ENCODE assay signal across 10 cellular contexts in the genomic region with DNA sequence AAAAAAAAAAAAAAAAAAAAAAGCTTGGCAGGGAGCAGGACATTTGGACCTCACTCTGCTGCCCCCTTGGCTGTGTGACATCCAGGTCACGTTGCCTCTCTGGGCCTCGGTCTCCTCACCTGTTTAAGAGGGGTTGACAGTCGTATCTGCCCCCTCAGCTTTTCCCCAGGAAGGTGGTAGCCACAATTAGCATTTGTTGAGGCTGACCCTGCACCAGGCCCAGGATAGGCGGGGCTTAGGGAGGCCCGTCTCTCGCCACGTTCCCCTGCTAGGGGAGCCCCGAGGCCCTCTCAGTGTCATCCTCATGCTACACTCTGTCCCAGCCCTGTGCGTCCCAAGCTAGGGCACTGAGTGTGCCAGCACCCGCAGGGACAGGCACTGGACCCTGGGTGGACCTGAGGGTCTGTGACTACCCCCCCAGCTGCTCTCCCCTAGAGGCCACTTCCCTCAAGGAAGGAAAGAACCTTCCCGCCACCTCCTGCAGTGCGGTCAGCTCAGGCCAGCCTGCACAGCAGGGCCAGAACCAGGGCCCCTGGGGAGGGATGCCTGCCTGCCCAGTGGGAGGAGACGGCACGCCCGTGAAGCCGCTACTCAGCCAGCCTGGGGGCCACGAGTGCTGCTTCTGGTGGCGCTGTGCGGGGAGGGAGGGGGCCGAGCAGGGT. TPM values are rescaled to one million over a fixed set of nuclear protein-coding genes. Genes with fewer than 3 reads are reported as not detected.
A peak's percentile ranks its signal among the peaks of the same experiment; 100 is the strongest.
DNase-seq lines count a peak whose midpoint lies in the region; ATAC-seq, FAIRE-seq and TF ChIP-seq lines count a peak whose summit lies in the region.
"Had no signal": no experiment of that assay in that cellular context is flagged by ENCODE, and none has a peak within 500 bp of the region (broad histone marks: within the 10 kb centered on the region; RNA-seq: fewer than 3 reads in every experiment).

No MANE protein-coding gene starts in this region.

- TF ChIP-seq POLR2A in HCT116 (IDR thresholded peaks at IDR 0.05; ENCODE audit: borderline replicate concordance, extremely low read depth, insufficient read depth, insufficient read length) = no peak

- no peaks in the 10 kb centered on the region for H3K4me1 Mint-ChIP-seq in activated T-helper 17 cell treated with anti-CD3 and anti-CD28 coated beads, Interleukin-2, amount 50 U/mL, for 72 hours
- peaks cover 3% of the 10 kb centered on the region for H3K4me1 Mint-ChIP-seq in activated CD4-positive, alpha-beta T cell treated with anti-CD3 and anti-CD28 coated beads for 36 hours

- no peak overlapping the region for H3K4me2 ChIP-seq in HCT116 (ENCODE audit: low read length)
- H3K4me2 ChIP-seq: PC-9 had no signal

- no TSS peak for BruUV-seq in HCT116 (replicated peaks; lab: Mats Ljungman, UMichigan)

- ATAC-seq in HCT116 (no peak), lung (ENCODE audit: insufficient read depth, low FRiP score) (no peak)
- ATAC-seq in activated T-helper 17 cell treated with anti-CD3 and anti-CD28 coated beads, Interleukin-2, amount 50 U/mL, for 72 hours (replicated peaks) = no peak
- ATAC-seq in activated CD4-positive, alpha-beta T cell treated with anti-CD3 and anti-CD28 coated beads for 36 hours = no peak

- H3K4me3 Mint-ChIP-seq in activated T-helper 17 cell treated with anti-CD3 and anti-CD28 coated beads, Interleukin-2, amount 50 U/mL, for 72 hours = no peak overlapping the region
- no peak overlapping the region for H3K4me3 Mint-ChIP-seq in activated CD4-positive, alpha-beta T cell treated with anti-CD3 and anti-CD28 coated beads for 36 hours

- no peaks in the 10 kb centered on the region for H4K20me1 ChIP-seq in HCT116 (ENCODE audit: insufficient read depth)

- no peaks in the 10 kb centered on the region for H3K9me2 ChIP-seq in HCT116 (ENCODE audit: insufficient read depth)

- H3K9me3 Mint-ChIP-seq in activated T-helper 17 cell treated with anti-CD3 and anti-CD28 coated beads, Interleukin-2, amount 50 U/mL, for 72 hours = no peaks in the 10 kb centered on the region
- no peaks in the 10 kb centered on the region for H3K9me3 Mint-ChIP-seq in activated CD4-positive, alpha-beta T cell treated with anti-CD3 and anti-CD28 coated beads for 36 hours (ENCODE audit: low read depth)

- WGBS in lung, 2 donors = 59 to 65% methylated on average over 20 of the region's 20 CpGs

- DNase-seq in HCT116 (ENCODE audit: low read depth, low spot score) = no peak
- DNase-seq in choroid plexus epithelial cell (ENCODE audit: low read depth) = peak; percentile 45
- DNase-seq in lung (ENCODE audit: low spot score) = no peak
- peak in 2 of 49 donors; percentile 13 to 20 for DNase-seq in substantia nigra (lab: John Stamatoyannopoulos, UW)
- DNase-seq in HTR-8/SVneo (ENCODE audit: insufficient read length, low spot score) = no peak
- DNase-seq in activated CD4-positive, alpha-beta T cell treated with anti-CD3 and anti-CD28 coated beads for 36 hours = no peak
- DNase-seq in epidermal melanocyte (ENCODE audit: insufficient read length, low spot score) = no peak
- DNase-seq: NCI-H2081 treated with DMSO at 0.1 percent for 48 hours, PC-9 had no signal

- H3K27me3 Mint-ChIP-seq in activated T-helper 17 cell treated with anti-CD3 and anti-CD28 coated beads, Interleukin-2, amount 50 U/mL, for 72 hours = no peaks in the 10 kb centered on the region
- H3K27me3 Mint-ChIP-seq in activated CD4-positive, alpha-beta T cell treated with anti-CD3 and anti-CD28 coated beads for 36 hours = no peaks in the 10 kb centered on the region

- RAD21 ChIA-PET in HCT116 (lab: Charles Lee; ENCODE audit: low non-redundant PET in 1 of 2, low total read pairs in 2 of 2, uncharacterized antibody in 2 of 2, unreplicated experiment in 2 of 2) = no interaction called here

- H3K4me1 ChIP-seq in HCT116 (ENCODE audit: control insufficient read depth in 1 of 2, insufficient read depth in 2 of 2, low read length in 2 of 2) (peaks cover 12 to 63% of the 10 kb centered on the region in 2 experiments; a peak in 3 of 4 replicates), lung (ENCODE audit: control insufficient read depth in 2 of 2, insufficient read depth in 2 of 2, low read length in 2 of 2) (peaks cover 0 to 34% of the 10 kb centered on the region in 2 donors)

- H2AFZ ChIP-seq in HCT116 (ENCODE audit: low read depth, low read length, poor library complexity, severe bottlenecking) = no peak overlapping the region
- H2AFZ ChIP-seq: PC-9 had no signal

- TF ChIP-seq CTCF in HCT116 (IDR thresholded peaks at IDR 0.05 in 2 of 3, conservative IDR thresholded peaks at IDR 0.05 in 1 of 3; ENCODE audit: borderline replicate concordance in 1 of 3, insufficient read depth in 1 of 3, low read depth in 2 of 3, low read length in 2 of 3) (no peak), choroid plexus epithelial cell (conservative IDR thresholded peaks at IDR 0.05; ENCODE audit: low read depth, low read length) (no peak), lung (IDR thresholded peaks at IDR 0.05; ENCODE audit: control extremely low read depth, extremely low read depth) (no peak)

- intact Hi-C loops in HCT116 (cut with micrococcal nuclease) = no loop called here
- intact Hi-C loops in activated CD4-positive, alpha-beta T cell treated with anti-CD3 and anti-CD28 coated beads for 36 hours (cut with DNase I, micrococcal nuclease) = loop anchor here in 1 of 2 experiments (10.0 kb wide), 2 partner anchors 247 to 537 kb away; no protein-coding TSS in a partner anchor

- peak overlapping the region; percentile 20; the same call in 1 of the 2 replicates for H3K27ac ChIP-seq in HCT116 (ENCODE audit: low read depth, low read length)
- H3K27ac ChIP-seq in lung (ENCODE audit: low read depth in 1 of 2, low read length in 1 of 2) = peak overlapping the region; percentile 13 to 49
- H3K27ac ChIP-seq in substantia nigra (ENCODE audit: low read depth, low read length, poor library complexity, severe bottlenecking) = peak overlapping the region; percentile 66
- H3K27ac ChIP-seq: PC-9 had no signal

- POLR2A ChIA-PET in HCT116 (lab: Charles Lee) = no interaction called here
- POLR2A ChIA-PET in activated CD4-positive, alpha-beta T cell treated with anti-CD3 and anti-CD28 coated beads for 36 hours (lab: Charles Lee) = no interaction called here

- CTCF ChIA-PET in HCT116 (lab: Charles Lee) = interaction anchor here (0.8 to 1.7 kb wide), 2 partner anchors 99 to 105 kb away, joined by 3 to 4 read pairs; no protein-coding TSS in a partner anchor
- CTCF ChIA-PET in activated CD4-positive, alpha-beta T cell treated with anti-CD3 and anti-CD28 coated beads for 36 hours (lab: Charles Lee) = no interaction called here

- no peak overlapping the region for H3K9ac ChIP-seq in HCT116 (ENCODE audit: low read length)

- H3K79me2 ChIP-seq in HCT116 (ENCODE audit: insufficient read depth, low read length) = no peaks in the 10 kb centered on the region

- FAIRE-seq in HTR-8/SVneo (lab: Jason Lieb, UNC) = no peak

- H3K36me3 ChIP-seq in HCT116 (ENCODE audit: control insufficient read depth in 1 of 2, insufficient read depth in 2 of 2, low read length in 2 of 2) (peaks cover 11 to 23% of the 10 kb centered on the region in 2 experiments; a peak in 3 of 4 replicates), lung (ENCODE audit: control insufficient read depth in 2 of 2, insufficient read depth in 2 of 2, low read length in 2 of 2) (peaks cover 0 to 58% of the 10 kb centered on the region in 2 donors)

- H3K9me3 ChIP-seq in HCT116 (ENCODE audit: control insufficient read depth in 1 of 2, insufficient read depth in 1 of 2, low read depth in 1 of 2, low read length in 2 of 2) (no peaks in the 10 kb centered on the region), lung (ENCODE audit: control insufficient read depth in 2 of 2, insufficient read depth in 1 of 2, low read length in 1 of 2) (peaks cover 0 to 2% of the 10 kb centered on the region in 2 donors)

- H3K27me3 ChIP-seq in HCT116 (ENCODE audit: insufficient read depth, low read length) = no peaks in the 10 kb centered on the region
- H3K27me3 ChIP-seq in lung (ENCODE audit: control insufficient read depth, insufficient read depth) = no peaks in the 10 kb centered on the region

- H3K36me3 Mint-ChIP-seq in activated T-helper 17 cell treated with anti-CD3 and anti-CD28 coated beads, Interleukin-2, amount 50 U/mL, for 72 hours (ENCODE audit: low read depth) = no peaks in the 10 kb centered on the region
- H3K36me3 Mint-ChIP-seq in activated CD4-positive, alpha-beta T cell treated with anti-CD3 and anti-CD28 coated beads for 36 hours (ENCODE audit: low read depth) = no peaks in the 10 kb centered on the region

- H3K4me3 ChIP-seq in HCT116 (replicated peaks in 1 of 2; ENCODE audit: low read depth in 1 of 2, low read length in 2 of 2) = no peak overlapping the region
- H3K4me3 ChIP-seq in choroid plexus epithelial cell (ENCODE audit: low read depth, low read length) = no peak overlapping the region
- no peak overlapping the region for H3K4me3 ChIP-seq in lung
- H3K4me3 ChIP-seq: PC-9 had no signal

- no peak for TF ChIP-seq RAD21 in HCT116 (IDR thresholded peaks at IDR 0.05; ENCODE audit: low read depth)

- H3K27ac Mint-ChIP-seq in activated T-helper 17 cell treated with anti-CD3 and anti-CD28 coated beads, Interleukin-2, amount 50 U/mL, for 72 hours = no peak overlapping the region
- no peak overlapping the region for H3K27ac Mint-ChIP-seq in activated CD4-positive, alpha-beta T cell treated with anti-CD3 and anti-CD28 coated beads for 36 hours

TF ChIP-seq in HCT116, 20 proteins besides CTCF, POLR2A, EP300 and RAD21 (continues in another document):
- TF ChIP-seq EGR1 (IDR thresholded peaks at IDR 0.05; ENCODE audit: low read depth) (no peak), YY1 (IDR thresholded peaks at IDR 0.05; ENCODE audit: extremely low read depth, insufficient replicate concordance, low read depth, low read length) (no peak), TCF7L2 (IDR thresholded peaks at IDR 0.05; ENCODE audit: borderline replicate concordance, extremely low read depth, insufficient read depth, insufficient read length) (no peak), ELF1 (IDR thresholded peaks at IDR 0.05; ENCODE audit: borderline replicate concordance, low read depth) (no peak)

RNA-seq across cellular contexts. Expression of gene PPARA, which starts 38.5 kb away (rescaled TPM):
- total RNA-seq in HCT116 (2021; ENCODE audit: unreplicated experiment) (14.5 TPM), lung (10 to 100 TPM; 17.0 to 18.1 TPM)
- 4.8 and 5.6 TPM in 2 replicates for polyA plus RNA-seq in HCT116 (2012)
- 1 to 10 TPM; 4.4 to 5.0 TPM for polyA plus RNA-seq in lung
- total RNA-seq in activated T-helper 17 cell treated with anti-CD3 and anti-CD28 coated beads, Interleukin-2, amount 50 U/mL, for 72 hours = 10 to 100 TPM; 15.4 to 18.7 TPM
- total RNA-seq in activated CD4-positive, alpha-beta T cell treated with anti-CD3 and anti-CD28 coated beads for 36 hours = 1 to 10 TPM; 6.2 to 8.9 TPM
